ENCODE assay signal across 1 cellular context in the genomic region with DNA sequence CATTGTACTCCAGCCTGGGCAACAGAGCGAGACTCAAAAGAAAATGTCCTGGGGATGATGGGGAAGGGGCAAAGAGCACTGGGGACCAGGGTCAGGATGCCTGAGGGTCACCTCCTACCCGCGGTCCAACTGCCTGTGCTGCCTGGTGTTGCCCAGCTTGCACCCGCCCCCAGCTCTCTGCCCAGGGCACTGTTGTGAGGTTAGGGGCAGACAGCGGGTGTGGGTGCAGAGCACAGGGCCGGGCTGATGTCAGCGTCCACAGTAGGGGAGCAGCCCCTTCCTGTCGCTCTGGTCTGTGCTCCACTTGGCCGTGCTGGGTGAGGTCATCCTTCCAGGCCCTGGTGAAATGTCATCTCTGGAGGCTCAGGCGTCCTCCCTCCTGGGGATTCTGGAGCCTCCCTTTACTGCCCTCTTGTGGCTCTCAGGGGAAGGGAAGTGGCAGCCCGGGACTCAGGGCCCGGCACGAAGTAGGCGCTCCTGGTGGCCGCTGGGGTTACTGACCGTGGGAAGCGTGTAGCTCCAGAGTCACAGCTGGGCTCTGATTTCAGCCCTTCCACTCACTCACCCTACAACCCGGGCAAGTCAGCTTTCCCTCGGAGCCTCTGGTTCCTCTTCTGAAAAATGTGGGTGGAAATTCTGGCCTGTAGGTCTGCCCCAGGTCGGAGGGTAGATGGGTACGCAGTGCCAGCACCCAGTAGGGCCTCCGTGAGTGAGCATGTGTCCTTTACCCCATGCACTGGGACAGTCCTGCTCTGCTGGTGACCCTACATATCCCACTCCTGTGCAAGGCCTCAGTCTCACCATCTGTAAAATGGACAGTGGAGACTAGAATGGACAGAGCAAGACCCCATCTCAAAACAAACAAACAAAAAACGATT.
A peak's percentile ranks its signal among the peaks of the same experiment; 100 is the strongest.
TF ChIP-seq lines count a peak whose summit lies in the region.

No MANE protein-coding gene starts in this region.

TF ChIP-seq in HepG2, 621 proteins besides CTCF, POLR2A, EP300 and RAD21 (continued from another document and continues in another):
- TF ChIP-seq, protein P1, sequence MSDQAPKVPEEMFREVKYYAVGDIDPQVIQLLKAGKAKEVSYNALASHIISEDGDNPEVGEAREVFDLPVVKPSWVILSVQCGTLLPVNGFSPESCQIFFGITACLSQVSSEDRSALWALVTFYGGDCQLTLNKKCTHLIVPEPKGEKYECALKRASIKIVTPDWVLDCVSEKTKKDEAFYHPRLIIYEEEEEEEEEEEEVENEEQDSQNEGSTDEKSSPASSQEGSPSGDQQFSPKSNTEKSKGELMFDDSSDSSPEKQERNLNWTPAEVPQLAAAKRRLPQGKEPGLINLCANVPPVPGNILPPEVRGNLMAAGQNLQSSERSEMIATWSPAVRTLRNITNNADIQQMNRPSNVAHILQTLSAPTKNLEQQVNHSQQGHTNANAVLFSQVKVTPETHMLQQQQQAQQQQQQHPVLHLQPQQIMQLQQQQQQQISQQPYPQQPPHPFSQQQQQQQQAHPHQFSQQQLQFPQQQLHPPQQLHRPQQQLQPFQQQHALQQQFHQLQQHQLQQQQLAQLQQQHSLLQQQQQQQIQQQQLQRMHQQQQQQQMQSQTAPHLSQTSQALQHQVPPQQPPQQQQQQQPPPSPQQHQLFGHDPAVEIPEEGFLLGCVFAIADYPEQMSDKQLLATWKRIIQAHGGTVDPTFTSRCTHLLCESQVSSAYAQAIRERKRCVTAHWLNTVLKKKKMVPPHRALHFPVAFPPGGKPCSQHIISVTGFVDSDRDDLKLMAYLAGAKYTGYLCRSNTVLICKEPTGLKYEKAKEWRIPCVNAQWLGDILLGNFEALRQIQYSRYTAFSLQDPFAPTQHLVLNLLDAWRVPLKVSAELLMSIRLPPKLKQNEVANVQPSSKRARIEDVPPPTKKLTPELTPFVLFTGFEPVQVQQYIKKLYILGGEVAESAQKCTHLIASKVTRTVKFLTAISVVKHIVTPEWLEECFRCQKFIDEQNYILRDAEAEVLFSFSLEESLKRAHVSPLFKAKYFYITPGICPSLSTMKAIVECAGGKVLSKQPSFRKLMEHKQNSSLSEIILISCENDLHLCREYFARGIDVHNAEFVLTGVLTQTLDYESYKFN (CRISPR knock-in tag; conservative IDR thresholded peaks at IDR 0.05) = no peak
- TF ChIP-seq ZNF879 (CRISPR knock-in tag; IDR thresholded peaks at IDR 0.05) (no peak), SKI (IDR thresholded peaks at IDR 0.05; ENCODE audit: partially characterized antibody) (peak; percentile 20), ZNF607 (CRISPR knock-in tag; IDR thresholded peaks at IDR 0.05; ENCODE audit: borderline replicate concordance) (no peak), CEBPG (CRISPR knock-in tag; IDR thresholded peaks at IDR 0.05) (no peak), RXRA (CRISPR knock-in tag; IDR thresholded peaks at IDR 0.05) (peak; percentile 65), ZSCAN20 (CRISPR knock-in tag; IDR thresholded peaks at IDR 0.05; ENCODE audit: borderline replicate concordance) (no peak), HCFC1 (IDR thresholded peaks at IDR 0.05; ENCODE audit: low read depth, low read length) (no peak), ZFX (CRISPR knock-in tag; IDR thresholded peaks at IDR 0.05; ENCODE audit: low read depth) (peak; percentile 71), DNMT1 (CRISPR knock-in tag; IDR thresholded peaks at IDR 0.05) (0 out of 2 replicates have a peak, but pooled peaks have one; percentile 40), IRX3 (CRISPR knock-in tag; IDR thresholded peaks at IDR 0.05; ENCODE audit: borderline replicate concordance, low read depth) (no peak), REPIN1 (CRISPR knock-in tag; IDR thresholded peaks at IDR 0.05; ENCODE audit: borderline replicate concordance, low read depth) (peak; percentile 84), HIVEP1 (CRISPR knock-in tag; IDR thresholded peaks at IDR 0.05) (peak; percentile 30; the same call in 1 of the 2 replicates), MIER3 (CRISPR knock-in tag; IDR thresholded peaks at IDR 0.05; ENCODE audit: borderline replicate concordance) (no peak), PLRG1 (conservative IDR thresholded peaks at IDR 0.05) (no peak), ZNF12 (CRISPR knock-in tag; IDR thresholded peaks at IDR 0.05) (no peak), NR2F1 (CRISPR knock-in tag; IDR thresholded peaks at IDR 0.05) (no peak; a peak in 1 of 4 replicates), SOX6 (IDR thresholded peaks at IDR 0.05) (no peak), SOX6 (CRISPR knock-in tag; IDR thresholded peaks at IDR 0.05) (peak; percentile 40; the same call in 1 of the 2 replicates), FOSL2 (CRISPR knock-in tag; IDR thresholded peaks at IDR 0.05) (peak; percentile 76), ZNF75D (CRISPR knock-in tag; IDR thresholded peaks at IDR 0.05; ENCODE audit: borderline replicate concordance) (no peak), ZMYM3 (CRISPR knock-in tag; IDR thresholded peaks at IDR 0.05) (0 out of 2 replicates have a peak, but pooled peaks have one; percentile 14), GTF3A (CRISPR knock-in tag; conservative IDR thresholded peaks at IDR 0.05) (no peak), ZNF780A (CRISPR knock-in tag; IDR thresholded peaks at IDR 0.05) (no peak), ZNF615 (CRISPR knock-in tag; IDR thresholded peaks at IDR 0.05; ENCODE audit: borderline replicate concordance) (no peak), SAP130 (CRISPR knock-in tag; IDR thresholded peaks at IDR 0.05; ENCODE audit: low read depth) (peak; percentile 72), NRL (CRISPR knock-in tag; IDR thresholded peaks at IDR 0.05; ENCODE audit: borderline replicate concordance) (peak; percentile 16; the same call in 1 of the 2 replicates), EHMT2 (IDR thresholded peaks at IDR 0.05; ENCODE audit: borderline replicate concordance, low read depth, low read length) (no peak), ZSCAN30 (CRISPR knock-in tag; IDR thresholded peaks at IDR 0.05) (no peak), ZNF547 (CRISPR knock-in tag; IDR thresholded peaks at IDR 0.05) (no peak), ZNF335 (CRISPR knock-in tag; IDR thresholded peaks at IDR 0.05) (no peak; the same call in 1 of the 2 replicates), ZNF629 (CRISPR knock-in tag; conservative IDR thresholded peaks at IDR 0.05) (peak; percentile 93), NR2F2 (IDR thresholded peaks at IDR 0.05; ENCODE audit: borderline replicate concordance, low read depth) (no peak), GTF2F1 (IDR thresholded peaks at IDR 0.05; ENCODE audit: low read length) (no peak)
- TF ChIP-seq, protein P2, sequence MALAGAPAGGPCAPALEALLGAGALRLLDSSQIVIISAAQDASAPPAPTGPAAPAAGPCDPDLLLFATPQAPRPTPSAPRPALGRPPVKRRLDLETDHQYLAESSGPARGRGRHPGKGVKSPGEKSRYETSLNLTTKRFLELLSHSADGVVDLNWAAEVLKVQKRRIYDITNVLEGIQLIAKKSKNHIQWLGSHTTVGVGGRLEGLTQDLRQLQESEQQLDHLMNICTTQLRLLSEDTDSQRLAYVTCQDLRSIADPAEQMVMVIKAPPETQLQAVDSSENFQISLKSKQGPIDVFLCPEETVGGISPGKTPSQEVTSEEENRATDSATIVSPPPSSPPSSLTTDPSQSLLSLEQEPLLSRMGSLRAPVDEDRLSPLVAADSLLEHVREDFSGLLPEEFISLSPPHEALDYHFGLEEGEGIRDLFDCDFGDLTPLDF (CRISPR knock-in tag; IDR thresholded peaks at IDR 0.05) = no peak
- TF ChIP-seq, protein P3, sequence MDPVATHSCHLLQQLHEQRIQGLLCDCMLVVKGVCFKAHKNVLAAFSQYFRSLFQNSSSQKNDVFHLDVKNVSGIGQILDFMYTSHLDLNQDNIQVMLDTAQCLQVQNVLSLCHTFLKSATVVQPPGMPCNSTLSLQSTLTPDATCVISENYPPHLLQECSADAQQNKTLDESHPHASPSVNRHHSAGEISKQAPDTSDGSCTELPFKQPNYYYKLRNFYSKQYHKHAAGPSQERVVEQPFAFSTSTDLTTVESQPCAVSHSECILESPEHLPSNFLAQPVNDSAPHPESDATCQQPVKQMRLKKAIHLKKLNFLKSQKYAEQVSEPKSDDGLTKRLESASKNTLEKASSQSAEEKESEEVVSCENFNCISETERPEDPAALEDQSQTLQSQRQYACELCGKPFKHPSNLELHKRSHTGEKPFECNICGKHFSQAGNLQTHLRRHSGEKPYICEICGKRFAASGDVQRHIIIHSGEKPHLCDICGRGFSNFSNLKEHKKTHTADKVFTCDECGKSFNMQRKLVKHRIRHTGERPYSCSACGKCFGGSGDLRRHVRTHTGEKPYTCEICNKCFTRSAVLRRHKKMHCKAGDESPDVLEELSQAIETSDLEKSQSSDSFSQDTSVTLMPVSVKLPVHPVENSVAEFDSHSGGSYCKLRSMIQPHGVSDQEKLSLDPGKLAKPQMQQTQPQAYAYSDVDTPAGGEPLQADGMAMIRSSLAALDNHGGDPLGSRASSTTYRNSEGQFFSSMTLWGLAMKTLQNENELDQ (CRISPR knock-in tag; IDR thresholded peaks at IDR 0.05; ENCODE audit: borderline replicate concordance) = no peak
- TF ChIP-seq, protein P4, sequence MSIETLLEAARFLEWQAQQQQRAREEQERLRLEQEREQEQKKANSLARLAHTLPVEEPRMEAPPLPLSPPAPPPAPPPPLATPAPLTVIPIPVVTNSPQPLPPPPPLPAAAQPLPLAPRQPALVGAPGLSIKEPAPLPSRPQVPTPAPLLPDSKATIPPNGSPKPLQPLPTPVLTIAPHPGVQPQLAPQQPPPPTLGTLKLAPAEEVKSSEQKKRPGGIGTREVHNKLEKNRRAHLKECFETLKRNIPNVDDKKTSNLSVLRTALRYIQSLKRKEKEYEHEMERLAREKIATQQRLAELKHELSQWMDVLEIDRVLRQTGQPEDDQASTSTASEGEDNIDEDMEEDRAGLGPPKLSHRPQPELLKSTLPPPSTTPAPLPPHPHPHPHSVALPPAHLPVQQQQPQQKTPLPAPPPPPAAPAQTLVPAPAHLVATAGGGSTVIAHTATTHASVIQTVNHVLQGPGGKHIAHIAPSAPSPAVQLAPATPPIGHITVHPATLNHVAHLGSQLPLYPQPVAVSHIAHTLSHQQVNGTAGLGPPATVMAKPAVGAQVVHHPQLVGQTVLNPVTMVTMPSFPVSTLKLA (IDR thresholded peaks at IDR 0.05) = no peak
- TF ChIP-seq, protein P5, sequence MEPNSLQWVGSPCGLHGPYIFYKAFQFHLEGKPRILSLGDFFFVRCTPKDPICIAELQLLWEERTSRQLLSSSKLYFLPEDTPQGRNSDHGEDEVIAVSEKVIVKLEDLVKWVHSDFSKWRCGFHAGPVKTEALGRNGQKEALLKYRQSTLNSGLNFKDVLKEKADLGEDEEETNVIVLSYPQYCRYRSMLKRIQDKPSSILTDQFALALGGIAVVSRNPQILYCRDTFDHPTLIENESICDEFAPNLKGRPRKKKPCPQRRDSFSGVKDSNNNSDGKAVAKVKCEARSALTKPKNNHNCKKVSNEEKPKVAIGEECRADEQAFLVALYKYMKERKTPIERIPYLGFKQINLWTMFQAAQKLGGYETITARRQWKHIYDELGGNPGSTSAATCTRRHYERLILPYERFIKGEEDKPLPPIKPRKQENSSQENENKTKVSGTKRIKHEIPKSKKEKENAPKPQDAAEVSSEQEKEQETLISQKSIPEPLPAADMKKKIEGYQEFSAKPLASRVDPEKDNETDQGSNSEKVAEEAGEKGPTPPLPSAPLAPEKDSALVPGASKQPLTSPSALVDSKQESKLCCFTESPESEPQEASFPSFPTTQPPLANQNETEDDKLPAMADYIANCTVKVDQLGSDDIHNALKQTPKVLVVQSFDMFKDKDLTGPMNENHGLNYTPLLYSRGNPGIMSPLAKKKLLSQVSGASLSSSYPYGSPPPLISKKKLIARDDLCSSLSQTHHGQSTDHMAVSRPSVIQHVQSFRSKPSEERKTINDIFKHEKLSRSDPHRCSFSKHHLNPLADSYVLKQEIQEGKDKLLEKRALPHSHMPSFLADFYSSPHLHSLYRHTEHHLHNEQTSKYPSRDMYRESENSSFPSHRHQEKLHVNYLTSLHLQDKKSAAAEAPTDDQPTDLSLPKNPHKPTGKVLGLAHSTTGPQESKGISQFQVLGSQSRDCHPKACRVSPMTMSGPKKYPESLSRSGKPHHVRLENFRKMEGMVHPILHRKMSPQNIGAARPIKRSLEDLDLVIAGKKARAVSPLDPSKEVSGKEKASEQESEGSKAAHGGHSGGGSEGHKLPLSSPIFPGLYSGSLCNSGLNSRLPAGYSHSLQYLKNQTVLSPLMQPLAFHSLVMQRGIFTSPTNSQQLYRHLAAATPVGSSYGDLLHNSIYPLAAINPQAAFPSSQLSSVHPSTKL (CRISPR knock-in tag; IDR thresholded peaks at IDR 0.05) = peak; percentile 50; the same call in 1 of the 2 replicates
- TF ChIP-seq, protein P6, sequence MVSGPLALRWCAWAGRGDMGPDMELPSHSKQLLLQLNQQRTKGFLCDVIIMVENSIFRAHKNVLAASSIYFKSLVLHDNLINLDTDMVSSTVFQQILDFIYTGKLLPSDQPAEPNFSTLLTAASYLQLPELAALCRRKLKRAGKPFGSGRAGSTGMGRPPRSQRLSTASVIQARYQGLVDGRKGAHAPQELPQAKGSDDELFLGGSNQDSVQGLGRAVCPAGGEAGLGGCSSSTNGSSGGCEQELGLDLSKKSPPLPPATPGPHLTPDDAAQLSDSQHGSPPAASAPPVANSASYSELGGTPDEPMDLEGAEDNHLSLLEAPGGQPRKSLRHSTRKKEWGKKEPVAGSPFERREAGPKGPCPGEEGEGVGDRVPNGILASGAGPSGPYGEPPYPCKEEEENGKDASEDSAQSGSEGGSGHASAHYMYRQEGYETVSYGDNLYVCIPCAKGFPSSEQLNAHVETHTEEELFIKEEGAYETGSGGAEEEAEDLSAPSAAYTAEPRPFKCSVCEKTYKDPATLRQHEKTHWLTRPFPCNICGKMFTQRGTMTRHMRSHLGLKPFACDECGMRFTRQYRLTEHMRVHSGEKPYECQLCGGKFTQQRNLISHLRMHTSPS (CRISPR knock-in tag; IDR thresholded peaks at IDR 0.05; ENCODE audit: low read depth) = peak; percentile 32; the same call in 1 of the 2 replicates
- TF ChIP-seq, protein P7, sequence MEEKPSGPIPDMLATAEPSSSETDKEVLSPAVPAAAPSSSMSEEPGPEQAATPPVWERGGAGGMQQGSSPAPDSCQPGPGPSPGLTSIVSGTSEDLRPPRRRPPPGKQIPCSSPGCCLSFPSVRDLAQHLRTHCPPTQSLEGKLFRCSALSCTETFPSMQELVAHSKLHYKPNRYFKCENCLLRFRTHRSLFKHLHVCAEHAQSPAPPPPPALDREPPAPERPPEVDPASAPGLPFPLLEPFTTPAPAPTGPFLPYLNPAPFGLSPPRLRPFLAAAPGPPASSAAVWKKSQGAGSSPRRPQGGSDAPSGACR (CRISPR knock-in tag; IDR thresholded peaks at IDR 0.05) = 0 out of 2 replicates have a peak, but pooled peaks have one; percentile 38
- TF ChIP-seq, protein P8, sequence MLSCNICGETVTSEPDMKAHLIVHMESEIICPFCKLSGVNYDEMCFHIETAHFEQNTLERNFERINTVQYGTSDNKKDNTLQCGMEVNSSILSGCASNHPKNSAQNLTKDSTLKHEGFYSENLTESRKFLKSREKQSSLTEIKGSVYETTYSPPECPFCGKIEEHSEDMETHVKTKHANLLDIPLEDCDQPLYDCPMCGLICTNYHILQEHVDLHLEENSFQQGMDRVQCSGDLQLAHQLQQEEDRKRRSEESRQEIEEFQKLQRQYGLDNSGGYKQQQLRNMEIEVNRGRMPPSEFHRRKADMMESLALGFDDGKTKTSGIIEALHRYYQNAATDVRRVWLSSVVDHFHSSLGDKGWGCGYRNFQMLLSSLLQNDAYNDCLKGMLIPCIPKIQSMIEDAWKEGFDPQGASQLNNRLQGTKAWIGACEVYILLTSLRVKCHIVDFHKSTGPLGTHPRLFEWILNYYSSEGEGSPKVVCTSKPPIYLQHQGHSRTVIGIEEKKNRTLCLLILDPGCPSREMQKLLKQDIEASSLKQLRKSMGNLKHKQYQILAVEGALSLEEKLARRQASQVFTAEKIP (CRISPR knock-in tag; IDR thresholded peaks at IDR 0.05; ENCODE audit: borderline replicate concordance) = no peak
